ENCODE assay signal across 12 cellular contexts in genomic region chr1:184143449-184143848, GRCh38.
DNase-seq lines count a peak whose midpoint lies in the region; ATAC-seq and TF ChIP-seq lines count a peak whose summit lies in the region.
"Had no signal": no experiment of that assay in that cellular context is flagged by ENCODE, and none has a peak within 500 bp of the region (broad histone marks: within the 10 kb centered on the region; RNA-seq: fewer than 3 reads in every experiment).

No MANE protein-coding gene starts in this region.

- CTCF ChIA-PET in PC-9 (lab: Charles Lee) (no interaction called here), Calu3 (lab: Charles Lee) (no interaction called here)

- H3K9me2 ChIP-seq in PC-9 (ENCODE audit: insufficient read depth): no peaks in the 10 kb centered on the region

- H3K9me3 ChIP-seq in heart right ventricle (peaks cover 0 to 7% (median 0%) of the 10 kb centered on the region in 11 donors), PC-9 (ENCODE audit: insufficient read depth, low read depth) (no peaks in the 10 kb centered on the region)

- DNase-seq in HCEC 1CT: peak; percentile 16
- peak; percentile 46 for DNase-seq in SK-MEL-5 (ENCODE audit: low read depth, low spot score)
- no peak for DNase-seq in heart right ventricle
- no peak for DNase-seq in PC-9
- DNase-seq in NCI-H2029 (lab: John Stamatoyannopoulos, UW): no peak
- DNase-seq in Calu3: no peak
- DNase-seq: activated CD8-positive, alpha-beta memory T cell treated with anti-CD3 and anti-CD28 coated beads, Interleukin-2, amount 50 U/mL, for 4 hours; NCI-H510A treated with DMSO at 0.1 percent for 48 hours; T-helper 2 cell had no signal

- H4K20me1 ChIP-seq in PC-9 (ENCODE audit: insufficient read depth): no peaks in the 10 kb centered on the region

- H3K4me1 ChIP-seq in heart right ventricle (peaks cover 0 to 14% (median 11%) of the 10 kb centered on the region in 9 donors), PC-9 (replicated peaks; ENCODE audit: insufficient read depth) (no peaks in the 10 kb centered on the region)

- peaks cover 10% of the 10 kb centered on the region for H3K27me3 Mint-ChIP-seq in Calu3 (ENCODE audit: unreplicated experiment)

- H3K4me3 Mint-ChIP-seq in Calu3 (ENCODE audit: low read depth, unreplicated experiment): no peak overlapping the region
- H3K4me3 Mint-ChIP-seq: B cell had no signal

- H3K27me3 ChIP-seq in heart right ventricle (no peaks in the 10 kb centered on the region), PC-9 (ENCODE audit: insufficient read depth, low read depth) (peaks cover 24% of the 10 kb centered on the region; the same call in 1 of the 2 replicates)

- no peaks in the 10 kb centered on the region for H3K9me3 Mint-ChIP-seq in Calu3 (ENCODE audit: low read depth, unreplicated experiment)

- no peaks in the 10 kb centered on the region for H3F3A ChIP-seq in PC-9 (ENCODE audit: insufficient read depth, low read depth)

- H3K27ac ChIP-seq in 22Rv1: no peak overlapping the region
- H3K27ac ChIP-seq in heart right ventricle: peak overlapping the region in 4 of 10 donors; percentile 12 to 40 (median 28)
- H3K27ac ChIP-seq in PC-9: no peak overlapping the region

- no peaks in the 10 kb centered on the region for H3K36me3 ChIP-seq in heart right ventricle
- H3K36me3 ChIP-seq in PC-9 (ENCODE audit: low read depth): no peaks in the 10 kb centered on the region

- intact Hi-C loops in heart right ventricle (cut with DNase I): no loop called here
- intact Hi-C loops in PC-9 (cut with micrococcal nuclease; ENCODE audit: unreplicated experiment): no loop called here
- intact Hi-C loops in Calu3 (cut with micrococcal nuclease; ENCODE audit: unreplicated experiment): no loop called here

- no peak overlapping the region for H2AFZ ChIP-seq in PC-9

- BruUV-seq in PC-9 (replicated peaks; lab: Mats Ljungman, UMichigan) (no TSS peak), Calu3 (replicated peaks; lab: Mats Ljungman, UMichigan) (no TSS peak)

- WGBS in heart right ventricle, 2 donors: 28 to 44% methylated on average over 5 of the region's 5 CpGs

- POLR2A ChIA-PET in PC-9 (lab: Charles Lee; ENCODE audit: unreplicated experiment): no interaction called here

- in situ Hi-C loops in SK-MEL-5 (cut with HindIII; ENCODE audit: low pct_unique_long_range_greater_than_20kb, low sequenced_read_pairs): no loop called here

- H3K36me3 Mint-ChIP-seq in Calu3 (ENCODE audit: insufficient read depth, unreplicated experiment): no peaks in the 10 kb centered on the region

- TF ChIP-seq CTCF in 22Rv1 (IDR thresholded peaks at IDR 0.05): peak; percentile 36
- TF ChIP-seq CTCF in heart right ventricle (IDR thresholded peaks at IDR 0.05): peak in 5 of 9 donors; percentile 13 to 37 (median 17)
- no peak for TF ChIP-seq CTCF in PC-9 (conservative IDR thresholded peaks at IDR 0.05)
- no peak for TF ChIP-seq CTCF in Calu3 (IDR thresholded peaks at IDR 0.05; ENCODE audit: unreplicated experiment)

- ATAC-seq in heart right ventricle: peak in 7 of 8 donors; percentile 52 to 80 (median 71)
- no peak for ATAC-seq in GM21390 (IDR thresholded peaks at IDR 0.05; ENCODE audit: unreplicated experiment)

- H3K4me3 ChIP-seq in heart right ventricle (no peak overlapping the region), PC-9 (no peak overlapping the region)

- H3K27ac Mint-ChIP-seq in Calu3 (ENCODE audit: unreplicated experiment): no peak overlapping the region
- H3K27ac Mint-ChIP-seq: B cell had no signal

- H3K4me1 Mint-ChIP-seq in Calu3 (ENCODE audit: low read depth, unreplicated experiment): peaks cover 19% of the 10 kb centered on the region
- H3K4me1 Mint-ChIP-seq: B cell had no signal

- H3K79me2 ChIP-seq in PC-9 (ENCODE audit: low read depth): no peaks in the 10 kb centered on the region

- H3K4me2 ChIP-seq in PC-9: no peak overlapping the region

Comparison
In these comparisons a context has a peak if more than half of its experiments do, and no peak if none do; other contexts are left out.
1. CTCF ChIP-seq: peak in 22Rv1 (single experiment) and heart right ventricle (5 of 9); none in PC-9 (single experiment) and Calu3 (single experiment).
2. DNase-seq: peak in HCEC 1CT (single experiment) and SK-MEL-5 (single experiment); none in heart right ventricle (0 of 2), PC-9 (0 of 2), NCI-H2029 (single experiment) and Calu3 (single experiment).